ENCODE assay signal across 8 cellular contexts in genomic region chr12:89244536-89244935, GRCh38.
DNase-seq lines count a peak whose midpoint lies in the region; ATAC-seq and TF ChIP-seq lines count a peak whose summit lies in the region.
"Had no signal": no experiment of that assay in that cellular context is flagged by ENCODE, and none has a peak within 500 bp of the region (broad histone marks: within the 10 kb centered on the region; RNA-seq: fewer than 3 reads in every experiment).

No MANE protein-coding gene starts in this region.

- H3K27ac Mint-ChIP-seq in activated T-helper 2 cell treated with anti-CD3 and anti-CD28 coated beads, Interferon-gamma antibody, Interleukin-2, Interleukin-4, amounts not matched to agents 10 μg/mL and 5 μg/mL and 100 μg/mL, durations not matched to agents 14 hours and 24 hours and 36 hours = peak overlapping the region; percentile 85
- peak overlapping the region in 9 of 10 donors; percentile 6 to 96 (median 72) for H3K27ac Mint-ChIP-seq in naive thymus-derived CD8-positive, alpha-beta T cell

- H3K36me3 Mint-ChIP-seq in activated T-helper 2 cell treated with anti-CD3 and anti-CD28 coated beads, Interferon-gamma antibody, Interleukin-2, Interleukin-4, amounts not matched to agents 10 μg/mL and 5 μg/mL and 100 μg/mL, durations not matched to agents 14 hours and 24 hours and 36 hours (ENCODE audit: low read depth) = peaks cover 31% of the 10 kb centered on the region
- H3K36me3 Mint-ChIP-seq in naive thymus-derived CD8-positive, alpha-beta T cell = peaks cover 0 to 2% (median 0%) of the 10 kb centered on the region in 3 donors

- no peak for TF ChIP-seq CTCF in GM12865 (IDR thresholded peaks at IDR 0.05; ENCODE audit: insufficient read depth, low read depth, low read length, missing control alignments)

- peaks cover 67% of the 10 kb centered on the region for H3K4me1 Mint-ChIP-seq in activated T-helper 2 cell treated with anti-CD3 and anti-CD28 coated beads, Interferon-gamma antibody, Interleukin-2, Interleukin-4, amounts not matched to agents 10 μg/mL and 5 μg/mL and 100 μg/mL, durations not matched to agents 14 hours and 24 hours and 36 hours (ENCODE audit: low read depth)
- peaks cover 21 to 38% (median 35%) of the 10 kb centered on the region in 4 donors for H3K4me1 Mint-ChIP-seq in naive thymus-derived CD8-positive, alpha-beta T cell

- H3K4me3 Mint-ChIP-seq in activated T-helper 2 cell treated with anti-CD3 and anti-CD28 coated beads, Interferon-gamma antibody, Interleukin-2, Interleukin-4, amounts not matched to agents 10 μg/mL and 5 μg/mL and 100 μg/mL, durations not matched to agents 14 hours and 24 hours and 36 hours (ENCODE audit: low read depth) = peak overlapping the region; percentile 35
- H3K4me3 Mint-ChIP-seq in naive thymus-derived CD8-positive, alpha-beta T cell = peak overlapping the region; percentile 23 to 63 (median 48)

- intact Hi-C loops in activated T-helper 2 cell treated with anti-CD3 and anti-CD28 coated beads, Interferon-gamma antibody, Interleukin-2, Interleukin-4, amounts not matched to agents 10 μg/mL and 5 μg/mL and 100 μg/mL, durations not matched to agents 14 hours and 24 hours and 36 hours (cut with micrococcal nuclease) = loop anchor here (1.0 to 5.0 kb wide), 11 partner anchors 8 to 278 kb away; partner anchors contain the start of genes DUSP6 and GALNT4

- DNase-seq in GM12865 (ENCODE audit: low read depth) = peak; percentile 22
- DNase-seq in KBM-7 = peak; percentile 70
- peak; percentile 47 for DNase-seq in activated T-helper 2 cell treated with anti-CD3 and anti-CD28 coated beads, Interferon-gamma antibody, Interleukin-2, Interleukin-4, amounts not matched to agents 10 μg/mL and 5 μg/mL and 100 μg/mL, durations not matched to agents 14 hours and 24 hours and 36 hours (ENCODE audit: low spot score)
- peak in 4 of 10 donors; percentile 22 to 64 (median 54) for DNase-seq in naive thymus-derived CD8-positive, alpha-beta T cell
- DNase-seq in superior temporal gyrus (ENCODE audit: extremely low spot score) = no peak
- DNase-seq: gastrocnemius medialis had no signal

- H3K9me3 Mint-ChIP-seq in activated T-helper 2 cell treated with anti-CD3 and anti-CD28 coated beads, Interferon-gamma antibody, Interleukin-2, Interleukin-4, amounts not matched to agents 10 μg/mL and 5 μg/mL and 100 μg/mL, durations not matched to agents 14 hours and 24 hours and 36 hours = peaks cover 31% of the 10 kb centered on the region
- peaks cover 0 to 2% (median 0%) of the 10 kb centered on the region in 9 donors for H3K9me3 Mint-ChIP-seq in naive thymus-derived CD8-positive, alpha-beta T cell

- ATAC-seq in naive thymus-derived CD8-positive, alpha-beta T cell = peak; percentile 57 to 67
- ATAC-seq in HG03460 (IDR thresholded peaks at IDR 0.05; ENCODE audit: unreplicated experiment) = no peak
- no peak for ATAC-seq in HG03139 (IDR thresholded peaks at IDR 0.05; ENCODE audit: unreplicated experiment)
- ATAC-seq: gastrocnemius medialis had no signal

- H3K4me3 ChIP-seq in GM12865 (ENCODE audit: low read depth, low read length) = no peak overlapping the region
- H3K4me3 ChIP-seq: gastrocnemius medialis had no signal

- in situ Hi-C loops in KBM-7 (cut with MboI; ENCODE audit: low pct_unique_long_range_greater_than_20kb, low sequenced_read_pairs) = no loop called here

- H3K27me3 Mint-ChIP-seq in activated T-helper 2 cell treated with anti-CD3 and anti-CD28 coated beads, Interferon-gamma antibody, Interleukin-2, Interleukin-4, amounts not matched to agents 10 μg/mL and 5 μg/mL and 100 μg/mL, durations not matched to agents 14 hours and 24 hours and 36 hours (ENCODE audit: low read depth) = no peaks in the 10 kb centered on the region
- peaks cover 0 to 10% (median 2%) of the 10 kb centered on the region in 5 donors for H3K27me3 Mint-ChIP-seq in naive thymus-derived CD8-positive, alpha-beta T cell

- POLR2A ChIA-PET in naive thymus-derived CD8-positive, alpha-beta T cell (lab: Charles Lee) = interaction anchor here (0.9 to 2.0 kb wide), 3 partner anchors 108 to 280 kb away, joined by 3 to 9 read pairs (median 5); partner anchors contain the start of genes DUSP6 and GALNT4

Comparison
In these comparisons a context has a peak if more than half of its experiments do, and no peak if none do; other contexts are left out.
1. ATAC-seq: peak in naive thymus-derived CD8-positive, alpha-beta T cell (2 of 2); none in HG03460 (single experiment) and HG03139 (single experiment).